ENCODE assay signal across 1 cellular context in the genomic region with DNA sequence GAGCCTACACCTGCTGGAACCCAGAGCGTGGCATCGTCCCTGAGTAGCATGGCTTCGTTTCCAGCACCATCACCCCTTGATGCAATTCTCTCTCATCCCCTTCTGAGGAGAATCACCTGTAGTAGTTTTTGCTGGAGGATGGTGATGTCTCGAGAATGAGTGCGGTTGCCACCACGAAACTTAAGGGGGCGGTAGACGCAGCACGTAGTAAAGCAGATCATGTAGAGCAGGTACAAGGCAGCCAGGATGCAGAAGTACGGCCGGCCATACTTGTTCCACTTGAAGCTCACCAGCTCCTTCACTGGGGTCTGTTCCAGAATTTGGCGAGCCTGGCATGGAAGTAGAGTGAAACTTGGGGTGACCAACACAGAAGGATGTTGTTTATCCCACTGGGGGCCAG.
TF ChIP-seq lines count a peak whose summit lies in the region.

No MANE protein-coding gene starts in this region.

TF ChIP-seq in WTC11, 78 proteins besides CTCF, POLR2A, EP300 and RAD21 (continued from another document):
- TF ChIP-seq, protein P1, sequence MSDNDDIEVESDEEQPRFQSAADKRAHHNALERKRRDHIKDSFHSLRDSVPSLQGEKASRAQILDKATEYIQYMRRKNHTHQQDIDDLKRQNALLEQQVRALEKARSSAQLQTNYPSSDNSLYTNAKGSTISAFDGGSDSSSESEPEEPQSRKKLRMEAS (CRISPR knock-in tag; IDR thresholded peaks at IDR 0.05): peak; percentile 96
- no peak for TF ChIP-seq JUN (CRISPR knock-in tag; IDR thresholded peaks at IDR 0.05)
- TF ChIP-seq ZNF396 (CRISPR knock-in tag; IDR thresholded peaks at IDR 0.05; ENCODE audit: borderline replicate concordance): no peak
- no peak for TF ChIP-seq ZNF219 (CRISPR knock-in tag; IDR thresholded peaks at IDR 0.05; ENCODE audit: borderline replicate concordance)
- TF ChIP-seq NFE2L1 (CRISPR knock-in tag; IDR thresholded peaks at IDR 0.05): no peak
- TF ChIP-seq ATF3 (CRISPR knock-in tag; conservative IDR thresholded peaks at IDR 0.05): no peak
- TF ChIP-seq ZNF512 (CRISPR knock-in tag; IDR thresholded peaks at IDR 0.05; ENCODE audit: borderline replicate concordance): no peak
- no peak for TF ChIP-seq PRRX2 (CRISPR knock-in tag; IDR thresholded peaks at IDR 0.05)
- no peak for TF ChIP-seq GTF2I (CRISPR knock-in tag; conservative IDR thresholded peaks at IDR 0.05)
- no peak for TF ChIP-seq ZBTB21 (CRISPR knock-in tag; IDR thresholded peaks at IDR 0.05; ENCODE audit: borderline replicate concordance)
TF ChIP-seq in WTC11: peak in this region for 3.
